1 cellular context compared by ENCODE assay signal in genomic region chr11:72631806-72632731, GRCh38.
TF ChIP-seq lines count a peak whose summit lies in the region.

No MANE protein-coding gene starts in this region.

TF ChIP-seq in K562, 482 proteins besides CTCF, POLR2A, EP300 and RAD21 (continued from another document and continues in another):
- no peak for TF ChIP-seq ZNF318 (IDR thresholded peaks at IDR 0.05; ENCODE audit: borderline replicate concordance in 1 of 2, low read depth in 1 of 2)
- no peak for TF ChIP-seq NKRF (IDR thresholded peaks at IDR 0.05; ENCODE audit: borderline replicate concordance)
- no peak for TF ChIP-seq SMAD2 (IDR thresholded peaks at IDR 0.05; ENCODE audit: low read depth, low read length)
- TF ChIP-seq ZNF232 (CRISPR knock-in tag; IDR thresholded peaks at IDR 0.05), result no peak
- TF ChIP-seq PHB2 (IDR thresholded peaks at IDR 0.05; ENCODE audit: low read depth), result no peak
- no peak for TF ChIP-seq PPARD (CRISPR knock-in tag; IDR thresholded peaks at IDR 0.05)
- TF ChIP-seq RHOXF2B (CRISPR knock-in tag; conservative IDR thresholded peaks at IDR 0.05), result no peak
- 0 out of 4 replicates have a peak, but pooled peaks of 1 of the 2 experiments have one; percentile 45 for TF ChIP-seq ZMIZ1 (IDR thresholded peaks at IDR 0.05; ENCODE audit: low read depth in 2 of 2, low read length in 2 of 2)
- TF ChIP-seq DPF2 (IDR thresholded peaks at IDR 0.05), result peak; percentile 66
- TF ChIP-seq NCOA4 (IDR thresholded peaks at IDR 0.05; ENCODE audit: partially characterized antibody), result no peak
- no peak for TF ChIP-seq GATAD2B (IDR thresholded peaks at IDR 0.05; ENCODE audit: borderline replicate concordance)
- TF ChIP-seq ZNF655 (CRISPR knock-in tag; IDR thresholded peaks at IDR 0.05), result no peak
- no peak for TF ChIP-seq C11orf30 (IDR thresholded peaks at IDR 0.05; ENCODE audit: low read depth)
- no peak for TF ChIP-seq SMARCA5 (IDR thresholded peaks at IDR 0.05)
- TF ChIP-seq TRIM25 (IDR thresholded peaks at IDR 0.05; ENCODE audit: borderline replicate concordance), result no peak
- no peak for TF ChIP-seq CBX5 (IDR thresholded peaks at IDR 0.05; ENCODE audit: borderline replicate concordance, low read depth)
- TF ChIP-seq ZNF140 (CRISPR knock-in tag; IDR thresholded peaks at IDR 0.05), result no peak
- TF ChIP-seq ZNF57 (CRISPR knock-in tag; IDR thresholded peaks at IDR 0.05), result no peak
- TF ChIP-seq ZBTB7A (IDR thresholded peaks at IDR 0.05; ENCODE audit: borderline replicate concordance, control insufficient read depth, low read depth, low read length), result peak; percentile 63; the same call in 1 of the 2 replicates
- TF ChIP-seq PML (IDR thresholded peaks at IDR 0.05; ENCODE audit: low read length), result no peak
- no peak for TF ChIP-seq ZNF316 (IDR thresholded peaks at IDR 0.05)
- TF ChIP-seq BCLAF1 (IDR thresholded peaks at IDR 0.05; ENCODE audit: borderline replicate concordance in 1 of 2, control insufficient read depth in 1 of 2, low read depth in 2 of 2, low read length in 1 of 2), result no peak
- TF ChIP-seq ESRRA (IDR thresholded peaks at IDR 0.05; ENCODE audit: borderline replicate concordance, low read depth), result no peak
- TF ChIP-seq TFE3 (CRISPR knock-in tag; IDR thresholded peaks at IDR 0.05), result no peak
- TF ChIP-seq FOXP4 (CRISPR knock-in tag; IDR thresholded peaks at IDR 0.05; ENCODE audit: borderline replicate concordance), result no peak
- TF ChIP-seq CC2D1A (IDR thresholded peaks at IDR 0.05), result no peak; the same call in 1 of the 2 replicates
- TF ChIP-seq MTA3 (IDR thresholded peaks at IDR 0.05; ENCODE audit: borderline replicate concordance), result no peak
- no peak for TF ChIP-seq ZNF3 (CRISPR knock-in tag; IDR thresholded peaks at IDR 0.05)
- no peak for TF ChIP-seq TAF7 (tag; IDR thresholded peaks at IDR 0.05)
- TF ChIP-seq RBM34 (IDR thresholded peaks at IDR 0.05; ENCODE audit: borderline replicate concordance, insufficient read depth, low read length), result no peak
- TF ChIP-seq NELFE (IDR thresholded peaks at IDR 0.05; ENCODE audit: insufficient read depth, insufficient read length), result no peak
- peak; percentile 25; the same call in 1 of the 2 replicates for TF ChIP-seq CXXC5 (CRISPR knock-in tag; IDR thresholded peaks at IDR 0.05)
